ENCODE assay signal across 11 cellular contexts in the genomic region with DNA sequence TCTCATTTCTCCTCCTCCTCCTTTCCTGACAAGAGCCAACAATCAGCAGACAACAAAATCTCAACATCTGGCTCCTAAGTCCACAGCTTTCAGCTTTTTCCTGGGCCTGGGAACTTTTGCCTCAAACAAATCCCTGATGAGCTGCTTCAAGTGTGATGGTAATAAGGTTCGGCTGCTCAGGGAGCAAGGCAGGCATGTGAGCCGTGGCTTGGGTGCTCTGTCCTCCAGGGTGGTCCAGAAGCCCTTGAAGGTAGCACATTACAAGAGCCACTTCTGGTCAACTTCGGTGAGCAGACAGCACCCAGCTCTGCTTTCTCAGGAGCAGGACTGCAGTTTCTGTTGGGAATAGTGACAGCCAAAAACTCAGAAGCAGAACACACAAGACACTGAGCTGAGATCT. TPM values are rescaled to one million over a fixed set of nuclear protein-coding genes. Genes with fewer than 3 reads are reported as not detected.
A peak's percentile ranks its signal among the peaks of the same experiment; 100 is the strongest.
DNase-seq lines count a peak whose midpoint lies in the region; ATAC-seq and TF ChIP-seq lines count a peak whose summit lies in the region.
"Had no signal": no experiment of that assay in that cellular context is flagged by ENCODE, and none has a peak within 500 bp of the region (broad histone marks: within the 10 kb centered on the region; RNA-seq: fewer than 3 reads in every experiment).

No MANE protein-coding gene starts in this region.

- peak overlapping the region; percentile 99 for H3K27ac Mint-ChIP-seq in activated naive CD4-positive, alpha-beta T cell treated with anti-CD3 and anti-CD28 coated beads, Interleukin-2, amount 50 U/mL, for 24 hours
- peak overlapping the region; percentile 99 for H3K27ac Mint-ChIP-seq in activated naive CD8-positive, alpha-beta T cell treated with anti-CD3 and anti-CD28 coated beads, Interleukin-2, amount 50 U/mL, for 24 hours
- H3K27ac Mint-ChIP-seq: type B pancreatic cell had no signal

- H3K4me1 ChIP-seq in muscle layer of colon (ENCODE audit: insufficient read depth, low read length) (peaks cover 88% of the 10 kb centered on the region), transverse colon (peaks cover 34 to 72% (median 45%) of the 10 kb centered on the region in 4 donors)

- ATAC-seq in activated naive CD8-positive, alpha-beta T cell treated with anti-CD3 and anti-CD28 coated beads, Interleukin-2, amount 50 U/mL, for 24 hours: no peak
- ATAC-seq in HG03354 (IDR thresholded peaks at IDR 0.05; ENCODE audit: poor library complexity, severe bottlenecking, unreplicated experiment): no peak
- ATAC-seq: gastroesophageal sphincter, PC-3 had no signal

- H3K4me3 Mint-ChIP-seq in activated naive CD4-positive, alpha-beta T cell treated with anti-CD3 and anti-CD28 coated beads, Interleukin-2, amount 50 U/mL, for 24 hours: peak overlapping the region; percentile 19
- H3K4me3 Mint-ChIP-seq in activated naive CD8-positive, alpha-beta T cell treated with anti-CD3 and anti-CD28 coated beads, Interleukin-2, amount 50 U/mL, for 24 hours: no peak overlapping the region
- H3K4me3 Mint-ChIP-seq: type B pancreatic cell had no signal

- no peak for TF ChIP-seq EP300 in transverse colon (IDR thresholded peaks at IDR 0.05; ENCODE audit: low read depth)

- H3K27me3 ChIP-seq in muscle layer of colon (ENCODE audit: control insufficient read depth in 1 of 2, insufficient read depth in 2 of 2, low read length in 2 of 2) (no peaks in the 10 kb centered on the region), transverse colon (no peaks in the 10 kb centered on the region)
- H3K27me3 ChIP-seq: gastroesophageal sphincter had no signal

- peak overlapping the region; percentile 15 for H3K9ac ChIP-seq in muscle layer of colon (ENCODE audit: low read length)

- 66% methylated on average over 3 of the region's 3 CpGs; no CpG with 5 or more reads in 1 of the 2 donors for WGBS in transverse colon (ENCODE audit: low coverage in 1 of 2), 2 donors

- intact Hi-C loops in transverse colon (cut with DNase I; ENCODE audit: low total_unique reads): loop anchor here (5.0 to 10.0 kb wide), 2 partner anchors 44 to 58 kb away; partner anchors contain the start of gene ITPKB

- peaks cover 10% of the 10 kb centered on the region for H3K36me3 Mint-ChIP-seq in activated naive CD4-positive, alpha-beta T cell treated with anti-CD3 and anti-CD28 coated beads, Interleukin-2, amount 50 U/mL, for 24 hours
- peaks cover 22% of the 10 kb centered on the region for H3K36me3 Mint-ChIP-seq in activated naive CD8-positive, alpha-beta T cell treated with anti-CD3 and anti-CD28 coated beads, Interleukin-2, amount 50 U/mL, for 24 hours (ENCODE audit: low read depth)

- no peak for TF ChIP-seq POLR2A in transverse colon (IDR thresholded peaks at IDR 0.05)

- no peak for DNase-seq in activated naive CD4-positive, alpha-beta T cell treated with Interleukin-2 at 50 U/mL for 16 hours
- no peak for DNase-seq in activated naive CD8-positive, alpha-beta T cell treated with anti-CD3 and anti-CD28 coated beads, Interleukin-2, amount 50 U/mL, for 24 hours
- no peak for DNase-seq in transverse colon
- no peak for DNase-seq in NCI-H128 (lab: John Stamatoyannopoulos, UW; ENCODE audit: unreplicated experiment)
- no peak for DNase-seq in NCI-H1048 (lab: John Stamatoyannopoulos, UW)
- DNase-seq: PC-3 had no signal

- H3K27ac ChIP-seq in muscle layer of colon (ENCODE audit: low read depth, low read length): peak overlapping the region; percentile 70
- H3K27ac ChIP-seq in transverse colon: peak overlapping the region; percentile 71 to 80 (median 77)

- H3K4me1 Mint-ChIP-seq in activated naive CD4-positive, alpha-beta T cell treated with anti-CD3 and anti-CD28 coated beads, Interleukin-2, amount 50 U/mL, for 24 hours: peaks cover 97% of the 10 kb centered on the region
- H3K4me1 Mint-ChIP-seq in activated naive CD8-positive, alpha-beta T cell treated with anti-CD3 and anti-CD28 coated beads, Interleukin-2, amount 50 U/mL, for 24 hours: peaks cover 98% of the 10 kb centered on the region

- no peak overlapping the region for H3K4me3 ChIP-seq in muscle layer of colon (ENCODE audit: low read depth in 1 of 2, low read length in 2 of 2)
- H3K4me3 ChIP-seq in transverse colon: no peak overlapping the region
- H3K4me3 ChIP-seq: gastroesophageal sphincter had no signal

- no peaks in the 10 kb centered on the region for H3K27me3 Mint-ChIP-seq in activated naive CD4-positive, alpha-beta T cell treated with anti-CD3 and anti-CD28 coated beads, Interleukin-2, amount 50 U/mL, for 24 hours
- H3K27me3 Mint-ChIP-seq in activated naive CD8-positive, alpha-beta T cell treated with anti-CD3 and anti-CD28 coated beads, Interleukin-2, amount 50 U/mL, for 24 hours: no peaks in the 10 kb centered on the region
- H3K27me3 Mint-ChIP-seq: type B pancreatic cell had no signal

- H3K36me3 ChIP-seq in muscle layer of colon (ENCODE audit: insufficient read depth, low read length) (peaks cover 11% of the 10 kb centered on the region), transverse colon (no peaks in the 10 kb centered on the region)
- H3K36me3 ChIP-seq: gastroesophageal sphincter had no signal

- in situ Hi-C loops in transverse colon (cut with MboI; ENCODE audit: low pct_ligation_motif_present in 1 of 4, low pct_unique_long_range_greater_than_20kb in 1 of 4, low sequenced_read_pairs in 3 of 4): no loop called here

- H3K9me3 Mint-ChIP-seq in activated naive CD4-positive, alpha-beta T cell treated with anti-CD3 and anti-CD28 coated beads, Interleukin-2, amount 50 U/mL, for 24 hours: no peaks in the 10 kb centered on the region
- no peaks in the 10 kb centered on the region for H3K9me3 Mint-ChIP-seq in activated naive CD8-positive, alpha-beta T cell treated with anti-CD3 and anti-CD28 coated beads, Interleukin-2, amount 50 U/mL, for 24 hours
- H3K9me3 Mint-ChIP-seq: type B pancreatic cell had no signal

- no peak for TF ChIP-seq CTCF in transverse colon (IDR thresholded peaks at IDR 0.05)

- H3K9me3 ChIP-seq in muscle layer of colon (ENCODE audit: low read length) (no peaks in the 10 kb centered on the region), transverse colon (no peaks in the 10 kb centered on the region)
- H3K9me3 ChIP-seq: gastroesophageal sphincter had no signal

RNA-seq across cellular contexts. Expression of gene ITPKB, which starts 46.2 kb away (rescaled TPM):
- total RNA-seq in transverse colon: 10 to 100 TPM; 14.3 to 57.6 (median 23.7) TPM
